In the genomic region with DNA sequence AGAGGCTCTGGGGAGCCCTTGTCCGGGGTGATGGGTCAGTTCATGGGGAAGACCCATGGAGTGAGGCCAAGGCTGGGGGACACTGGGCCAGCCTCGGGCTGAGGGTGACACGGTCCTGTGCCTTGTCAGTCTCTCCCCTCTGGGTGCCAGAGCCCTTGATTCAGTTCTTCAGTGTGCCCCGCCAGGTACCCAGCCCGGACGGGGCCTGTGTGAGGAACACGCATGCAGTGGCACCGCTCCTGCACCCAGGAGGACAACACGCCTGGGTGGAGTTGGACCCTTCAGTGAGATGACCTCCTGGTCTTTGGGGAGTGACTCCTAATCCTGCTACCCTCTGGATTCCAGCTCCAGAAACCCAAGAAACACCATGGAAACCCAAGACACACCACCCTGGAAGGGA, we compare ENCODE assay signal across 29 cellular contexts.
"Had no signal": no experiment of that assay in that cellular context is flagged by ENCODE, and none has a peak within 500 bp of the region (broad histone marks: within the 10 kb centered on the region; RNA-seq: fewer than 3 reads in every experiment).

No MANE protein-coding gene starts in this region.

- H3K27me3 Mint-ChIP-seq: naive thymus-derived CD4-positive, alpha-beta T cell; progenitor cell of endocrine pancreas; stimulated activated naive CD8-positive, alpha-beta T cell treated with anti-CD3 and anti-CD28 coated beads, Interleukin-15, amount 100 ng/mL, for 72 hours; type B pancreatic cell had no signal

- ATAC-seq: naive thymus-derived CD4-positive, alpha-beta T cell; natural killer cell; right cardiac atrium; right lobe of liver; stimulated activated memory B cell treated with anti-CD40 and anti-IgM and Interleukin-4, amounts not matched to agents 10 μg/mL and 1 μg/mL and 100 μg/mL, for 72 hours; stimulated activated naive CD8-positive, alpha-beta T cell treated with anti-CD3 and anti-CD28 coated beads, Interleukin-15, amount 100 ng/mL, for 72 hours; stimulated activated naive CD8-positive, alpha-beta T cell treated with anti-CD3 and anti-CD28 coated beads, Interleukin-15, Interleukin-2, amounts not matched to agents 100 U/mL and 50 U/mL, for 24 hours; upper lobe of right lung had no signal

- H3K4me1 Mint-ChIP-seq: stimulated activated memory B cell treated with anti-CD40 and anti-IgM and Interleukin-4, amounts not matched to agents 10 μg/mL and 1 μg/mL and 100 μg/mL, for 72 hours had no signal

- H3K36me3 Mint-ChIP-seq: naive thymus-derived CD4-positive, alpha-beta T cell; natural killer cell; stimulated activated memory B cell treated with anti-CD40 and anti-IgM and Interleukin-4, amounts not matched to agents 10 μg/mL and 1 μg/mL and 100 μg/mL, for 72 hours; type B pancreatic cell had no signal

- H3K27ac ChIP-seq: ovary, parathyroid adenoma, psoas muscle, right lobe of liver, sigmoid colon, thoracic aorta, thyroid gland, transverse colon, upper lobe of right lung, uterus had no signal

- H3K27me3 ChIP-seq: ovary, right lobe of liver, sigmoid colon, thyroid gland, transverse colon, upper lobe of right lung, uterus had no signal

- H3K4me3 Mint-ChIP-seq: naive thymus-derived CD4-positive, alpha-beta T cell; natural killer cell; nephron; stimulated activated memory B cell treated with anti-CD40 and anti-IgM and Interleukin-4, amounts not matched to agents 10 μg/mL and 1 μg/mL and 100 μg/mL, for 72 hours; stimulated activated naive CD8-positive, alpha-beta T cell treated with anti-CD3 and anti-CD28 coated beads, Interleukin-15, amount 100 ng/mL, for 72 hours; type B pancreatic cell had no signal

- DNase-seq: naive thymus-derived CD4-positive, alpha-beta T cell; natural killer cell; occipital lobe; ovary; posterior cingulate gyrus; psoas muscle; right lobe of liver; sigmoid colon; small intestine; stimulated activated CD4-positive, alpha-beta T cell treated with anti-CD3 and anti-CD28 coated beads, Interleukin-15, amount 100 ng/mL, for 24 hours; stimulated activated CD4-positive, alpha-beta T cell treated with anti-CD3 and anti-CD28 coated beads, Interleukin-2, amount 100 ng/mL, for 24 hours; stimulated activated CD4-positive, alpha-beta T cell treated with anti-CD3 and anti-CD28 coated beads, Interleukin-2, amount 100 ng/mL, for 48 hours; stimulated activated CD4-positive, alpha-beta T cell treated with anti-CD3 and anti-CD28 coated beads, Interleukin-4, amount 100 ng/mL, for 4 hours; stimulated activated CD8-positive, alpha-beta memory T cell treated with anti-CD3 and anti-CD28 coated beads, Interleukin-4, amount 100 ng/mL, for 48 hours; stimulated activated naive CD4-positive, alpha-beta T cell; stimulated activated naive CD8-positive, alpha-beta T cell treated with anti-CD3 and anti-CD28 coated beads, Interleukin-15, amount 100 ng/mL, for 72 hours; stimulated activated naive CD8-positive, alpha-beta T cell treated with anti-CD3 and anti-CD28 coated beads, Interleukin-15, Interleukin-2, amounts not matched to agents 100 U/mL and 50 U/mL, for 24 hours; substantia nigra; thyroid gland; transverse colon; upper lobe of right lung; uterus had no signal

- H3K9me3 Mint-ChIP-seq: naive thymus-derived CD4-positive, alpha-beta T cell; nephron; stimulated activated naive CD8-positive, alpha-beta T cell treated with anti-CD3 and anti-CD28 coated beads, Interleukin-15, amount 100 ng/mL, for 72 hours; type B pancreatic cell had no signal

- H3K9me3 ChIP-seq: ovary, psoas muscle, right lobe of liver, sigmoid colon, thoracic aorta, thyroid gland, transverse colon, upper lobe of right lung, uterus had no signal

- H3K27ac Mint-ChIP-seq: natural killer cell; nephron; progenitor cell of endocrine pancreas; stimulated activated memory B cell treated with anti-CD40 and anti-IgM and Interleukin-4, amounts not matched to agents 10 μg/mL and 1 μg/mL and 100 μg/mL, for 72 hours; stimulated activated naive CD8-positive, alpha-beta T cell treated with anti-CD3 and anti-CD28 coated beads, Interleukin-15, amount 100 ng/mL, for 72 hours; type B pancreatic cell had no signal

- H3K36me3 ChIP-seq: ovary, right lobe of liver, sigmoid colon, thoracic aorta, thyroid gland, transverse colon, upper lobe of right lung, uterus had no signal

- H3K9ac ChIP-seq: parathyroid adenoma had no signal

- H3K4me3 ChIP-seq: ovary, psoas muscle, right lobe of liver, sigmoid colon, thoracic aorta, thyroid gland, transverse colon, upper lobe of right lung, uterus had no signal

- H3K4me1 ChIP-seq: right lobe of liver, uterus had no signal

- H2AFZ ChIP-seq: parathyroid adenoma had no signal

- FAIRE-seq: small intestine had no signal
